ENCODE assay signal across 2 cellular contexts in genomic region chr6:135183532-135184440, GRCh38.
TF ChIP-seq lines count a peak whose summit lies in the region.

No MANE protein-coding gene starts in this region.

TF ChIP-seq in HEK293, 187 proteins besides CTCF, POLR2A, EP300 and RAD21 (continued from another document and continues in another):
- TF ChIP-seq, protein P1, sequence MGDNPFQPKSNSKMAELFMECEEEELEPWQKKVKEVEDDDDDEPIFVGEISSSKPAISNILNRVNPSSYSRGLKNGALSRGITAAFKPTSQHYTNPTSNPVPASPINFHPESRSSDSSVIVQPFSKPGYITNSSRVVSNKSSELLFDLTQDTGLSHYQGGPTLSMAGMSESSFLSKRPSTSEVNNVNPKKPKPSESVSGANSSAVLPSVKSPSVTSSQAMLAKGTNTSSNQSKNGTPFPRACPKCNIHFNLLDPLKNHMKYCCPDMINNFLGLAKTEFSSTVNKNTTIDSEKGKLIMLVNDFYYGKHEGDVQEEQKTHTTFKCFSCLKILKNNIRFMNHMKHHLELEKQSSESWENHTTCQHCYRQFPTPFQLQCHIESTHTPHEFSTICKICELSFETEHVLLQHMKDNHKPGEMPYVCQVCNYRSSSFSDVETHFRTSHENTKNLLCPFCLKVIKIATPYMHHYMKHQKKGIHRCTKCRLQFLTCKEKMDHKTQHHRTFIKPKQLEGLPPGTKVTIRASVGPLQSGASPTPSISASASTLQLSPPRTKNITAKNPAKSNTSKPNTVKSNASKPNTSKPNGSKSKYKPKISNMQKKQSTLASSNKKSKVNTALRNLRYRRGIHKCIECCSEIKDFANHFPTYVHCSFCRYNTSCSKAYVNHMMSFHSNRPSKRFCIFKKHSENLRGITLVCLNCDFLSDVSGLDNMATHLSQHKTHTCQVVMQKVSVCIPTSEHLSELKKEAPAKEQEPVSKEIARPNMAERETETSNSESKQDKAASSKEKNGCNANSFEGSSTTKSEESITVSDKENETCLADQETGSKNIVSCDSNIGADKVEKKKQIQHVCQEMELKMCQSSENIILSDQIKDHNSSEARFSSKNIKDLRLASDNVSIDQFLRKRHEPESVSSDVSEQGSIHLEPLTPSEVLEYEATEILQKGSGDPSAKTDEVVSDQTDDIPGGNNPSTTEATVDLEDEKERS (tag by site-specific recombination; IDR thresholded peaks at IDR 0.05), result no peak
- TF ChIP-seq ZNF138 (tag by site-specific recombination; IDR thresholded peaks at IDR 0.05; ENCODE audit: borderline replicate concordance) (no peak), KLF8 (tag by site-specific recombination; IDR thresholded peaks at IDR 0.05) (0 out of 2 replicates have a peak, but pooled peaks have one; percentile 44), ZNF660 (tag by site-specific recombination; IDR thresholded peaks at IDR 0.05) (peak; percentile 73), BCL11A (tag by site-specific recombination; IDR thresholded peaks at IDR 0.05; ENCODE audit: low read depth) (no peak), ZNF140 (tag by site-specific recombination; IDR thresholded peaks at IDR 0.05) (no peak), ZFP41 (tag by site-specific recombination; IDR thresholded peaks at IDR 0.05; ENCODE audit: borderline replicate concordance) (no peak), ZNF558 (tag by site-specific recombination; IDR thresholded peaks at IDR 0.05) (no peak), ZNF112 (tag by site-specific recombination; IDR thresholded peaks at IDR 0.05) (no peak), ZBTB20 (tag by site-specific recombination; IDR thresholded peaks at IDR 0.05) (peak; percentile 92), KLF10 (tag by site-specific recombination; IDR thresholded peaks at IDR 0.05) (no peak), ZSCAN16 (tag by site-specific recombination; IDR thresholded peaks at IDR 0.05) (no peak), SP7 (tag by site-specific recombination; IDR thresholded peaks at IDR 0.05) (peak; percentile 38; the same call in 1 of the 2 replicates), ZBTB8A (tag by site-specific recombination; IDR thresholded peaks at IDR 0.05) (no peak), ZNF48 (tag by site-specific recombination; IDR thresholded peaks at IDR 0.05) (no peak), ZNF610 (tag by site-specific recombination; IDR thresholded peaks at IDR 0.05; ENCODE audit: borderline replicate concordance) (no peak), ZEB2 (tag by site-specific recombination; IDR thresholded peaks at IDR 0.05) (no peak), YY1 (tag by site-specific recombination; IDR thresholded peaks at IDR 0.05) (no peak), ZIC2 (tag by site-specific recombination; IDR thresholded peaks at IDR 0.05) (no peak), GLIS2 (tag by site-specific recombination; IDR thresholded peaks at IDR 0.05) (no peak), INSM2 (tag by site-specific recombination; IDR thresholded peaks at IDR 0.05) (no peak), ZNF549 (tag by site-specific recombination; IDR thresholded peaks at IDR 0.05) (no peak)
- TF ChIP-seq, protein P2, sequence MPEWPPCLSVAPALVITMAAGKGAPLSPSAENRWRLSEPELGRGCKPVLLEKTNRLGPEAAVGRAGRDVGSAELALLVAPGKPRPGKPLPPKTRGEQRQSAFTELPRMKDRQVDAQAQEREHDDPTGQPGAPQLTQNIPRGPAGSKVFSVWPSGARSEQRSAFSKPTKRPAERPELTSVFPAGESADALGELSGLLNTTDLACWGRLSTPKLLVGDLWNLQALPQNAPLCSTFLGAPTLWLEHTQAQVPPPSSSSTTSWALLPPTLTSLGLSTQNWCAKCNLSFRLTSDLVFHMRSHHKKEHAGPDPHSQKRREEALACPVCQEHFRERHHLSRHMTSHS (tag by site-specific recombination; IDR thresholded peaks at IDR 0.05), result no peak
- TF ChIP-seq, protein P3, sequence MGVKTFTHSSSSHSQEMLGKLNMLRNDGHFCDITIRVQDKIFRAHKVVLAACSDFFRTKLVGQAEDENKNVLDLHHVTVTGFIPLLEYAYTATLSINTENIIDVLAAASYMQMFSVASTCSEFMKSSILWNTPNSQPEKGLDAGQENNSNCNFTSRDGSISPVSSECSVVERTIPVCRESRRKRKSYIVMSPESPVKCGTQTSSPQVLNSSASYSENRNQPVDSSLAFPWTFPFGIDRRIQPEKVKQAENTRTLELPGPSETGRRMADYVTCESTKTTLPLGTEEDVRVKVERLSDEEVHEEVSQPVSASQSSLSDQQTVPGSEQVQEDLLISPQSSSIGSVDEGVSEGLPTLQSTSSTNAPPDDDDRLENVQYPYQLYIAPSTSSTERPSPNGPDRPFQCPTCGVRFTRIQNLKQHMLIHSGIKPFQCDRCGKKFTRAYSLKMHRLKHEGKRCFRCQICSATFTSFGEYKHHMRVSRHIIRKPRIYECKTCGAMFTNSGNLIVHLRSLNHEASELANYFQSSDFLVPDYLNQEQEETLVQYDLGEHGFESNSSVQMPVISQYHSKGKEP (tag by site-specific recombination; IDR thresholded peaks at IDR 0.05), result no peak
- TF ChIP-seq, protein P4, sequence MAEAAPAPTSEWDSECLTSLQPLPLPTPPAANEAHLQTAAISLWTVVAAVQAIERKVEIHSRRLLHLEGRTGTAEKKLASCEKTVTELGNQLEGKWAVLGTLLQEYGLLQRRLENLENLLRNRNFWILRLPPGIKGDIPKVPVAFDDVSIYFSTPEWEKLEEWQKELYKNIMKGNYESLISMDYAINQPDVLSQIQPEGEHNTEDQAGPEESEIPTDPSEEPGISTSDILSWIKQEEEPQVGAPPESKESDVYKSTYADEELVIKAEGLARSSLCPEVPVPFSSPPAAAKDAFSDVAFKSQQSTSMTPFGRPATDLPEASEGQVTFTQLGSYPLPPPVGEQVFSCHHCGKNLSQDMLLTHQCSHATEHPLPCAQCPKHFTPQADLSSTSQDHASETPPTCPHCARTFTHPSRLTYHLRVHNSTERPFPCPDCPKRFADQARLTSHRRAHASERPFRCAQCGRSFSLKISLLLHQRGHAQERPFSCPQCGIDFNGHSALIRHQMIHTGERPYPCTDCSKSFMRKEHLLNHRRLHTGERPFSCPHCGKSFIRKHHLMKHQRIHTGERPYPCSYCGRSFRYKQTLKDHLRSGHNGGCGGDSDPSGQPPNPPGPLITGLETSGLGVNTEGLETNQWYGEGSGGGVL (tag by site-specific recombination; IDR thresholded peaks at IDR 0.05), result peak; percentile 51

TF ChIP-seq in GM12878, 131 proteins besides CTCF, POLR2A, EP300 and RAD21 (continued from another document and continues in another):
- TF ChIP-seq SKIL (IDR thresholded peaks at IDR 0.05; ENCODE audit: low read depth, poor library complexity, severe bottlenecking) (peak; percentile 16), E2F4 (IDR thresholded peaks at IDR 0.05; ENCODE audit: low read depth, low read length) (no peak), MAX (IDR thresholded peaks at IDR 0.05; ENCODE audit: low read depth, low read length) (no peak; the same call in 1 of the 2 replicates), HCFC1 (IDR thresholded peaks at IDR 0.05; ENCODE audit: low read length) (no peak), MTA2 (IDR thresholded peaks at IDR 0.05; ENCODE audit: low read depth) (no peak), POLR2AphosphoS5 (IDR thresholded peaks at IDR 0.05; ENCODE audit: low read length) (no peak), MYC (IDR thresholded peaks at IDR 0.05; ENCODE audit: insufficient read depth, insufficient read length, insufficient replicate concordance, low read length, severe bottlenecking) (no peak), POU2F2 (IDR thresholded peaks at IDR 0.05; ENCODE audit: borderline replicate concordance, low read depth, low read length) (0 out of 3 replicates have a peak, but pooled peaks have one; percentile 40), RFX5 (IDR thresholded peaks at IDR 0.05; ENCODE audit: low read depth, low read length) (no peak), TBL1XR1 (IDR thresholded peaks at IDR 0.05; ENCODE audit: low read depth, low read length) (0 out of 2 replicates have a peak, but pooled peaks have one; percentile 15), SPI1 (IDR thresholded peaks at IDR 0.05; ENCODE audit: borderline replicate concordance, insufficient read depth, low read depth, low read length) (peak; percentile 86), NFYA (IDR thresholded peaks at IDR 0.05; ENCODE audit: borderline replicate concordance, low read depth, low read length) (no peak), MEF2A (IDR thresholded peaks at IDR 0.05; ENCODE audit: insufficient read depth, low read depth, low read length) (no peak), ZBED1 (IDR thresholded peaks at IDR 0.05; ENCODE audit: borderline replicate concordance) (no peak), JUND (IDR thresholded peaks at IDR 0.05; ENCODE audit: low read depth, low read length) (no peak), PKNOX1 (IDR thresholded peaks at IDR 0.05) (no peak), NFIC (IDR thresholded peaks at IDR 0.05; ENCODE audit: low read depth, low read length) (peak; percentile 68), CHD1 (IDR thresholded peaks at IDR 0.05; ENCODE audit: low read depth, low read length) (no peak), EGR1 (IDR thresholded peaks at IDR 0.05; ENCODE audit: borderline replicate concordance in 1 of 2, low read depth in 2 of 2, low read length in 2 of 2) (no peak), BCL3 (IDR thresholded peaks at IDR 0.05; ENCODE audit: borderline replicate concordance, insufficient read depth, low read depth, low read length, poor library complexity, severe bottlenecking) (no peak), CBX3 (IDR thresholded peaks at IDR 0.05; ENCODE audit: borderline replicate concordance, low read depth) (no peak), KLF5 (IDR thresholded peaks at IDR 0.05; ENCODE audit: partially characterized antibody) (no peak), GATAD2B (conservative IDR thresholded peaks at IDR 0.05; ENCODE audit: low read depth) (no peak), SUPT20H (IDR thresholded peaks at IDR 0.05; ENCODE audit: borderline replicate concordance, control insufficient read depth, low read depth, low read length) (no peak), STAT3 (IDR thresholded peaks at IDR 0.05; ENCODE audit: low read depth, low read length) (no peak), SUZ12 (IDR thresholded peaks at IDR 0.05; ENCODE audit: unreplicated experiment) (no peak), IRF4 (IDR thresholded peaks at IDR 0.05; ENCODE audit: low read depth, low read length) (peak; percentile 53; the same call in 1 of the 2 replicates)
- TF ChIP-seq, protein P5, sequence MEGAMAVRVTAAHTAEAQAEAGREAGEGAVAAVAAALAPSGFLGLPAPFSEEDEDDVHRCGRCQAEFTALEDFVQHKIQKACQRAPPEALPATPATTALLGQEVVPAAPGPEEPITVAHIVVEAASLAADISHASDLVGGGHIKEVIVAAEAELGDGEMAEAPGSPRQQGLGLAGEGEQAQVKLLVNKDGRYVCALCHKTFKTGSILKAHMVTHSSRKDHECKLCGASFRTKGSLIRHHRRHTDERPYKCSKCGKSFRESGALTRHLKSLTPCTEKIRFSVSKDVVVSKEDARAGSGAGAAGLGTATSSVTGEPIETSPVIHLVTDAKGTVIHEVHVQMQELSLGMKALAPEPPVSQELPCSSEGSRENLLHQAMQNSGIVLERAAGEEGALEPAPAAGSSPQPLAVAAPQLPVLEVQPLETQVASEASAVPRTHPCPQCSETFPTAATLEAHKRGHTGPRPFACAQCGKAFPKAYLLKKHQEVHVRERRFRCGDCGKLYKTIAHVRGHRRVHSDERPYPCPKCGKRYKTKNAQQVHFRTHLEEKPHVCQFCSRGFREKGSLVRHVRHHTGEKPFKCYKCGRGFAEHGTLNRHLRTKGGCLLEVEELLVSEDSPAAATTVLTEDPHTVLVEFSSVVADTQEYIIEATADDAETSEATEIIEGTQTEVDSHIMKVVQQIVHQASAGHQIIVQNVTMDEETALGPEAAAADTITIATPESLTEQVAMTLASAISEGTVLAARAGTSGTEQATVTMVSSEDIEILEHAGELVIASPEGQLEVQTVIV (IDR thresholded peaks at IDR 0.05; ENCODE audit: borderline replicate concordance, partially characterized antibody), result no peak
